ENCODE assay signal across 32 cellular contexts in the genomic region with DNA sequence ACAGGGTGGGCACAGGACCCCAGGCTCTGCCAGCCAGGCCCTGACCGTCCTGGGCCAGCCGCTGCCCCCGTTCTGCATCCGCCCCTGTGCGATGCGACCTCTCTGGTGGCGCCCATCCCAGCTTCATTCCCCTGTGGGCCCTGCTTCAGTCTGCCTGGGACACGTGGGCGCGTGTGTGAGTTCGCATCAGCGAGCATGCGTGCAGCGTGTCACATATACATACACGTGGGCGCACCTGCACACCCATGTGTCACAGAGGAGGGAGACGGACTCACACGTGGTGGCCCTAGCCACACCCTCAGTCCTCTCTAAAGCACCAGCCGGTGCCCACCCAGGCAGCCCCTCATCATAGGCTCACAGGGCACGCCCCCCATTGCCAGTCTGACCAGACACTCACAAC. TPM values are rescaled to one million over a fixed set of nuclear protein-coding genes. Genes with fewer than 3 reads are reported as not detected.
"Had no signal": no experiment of that assay in that cellular context is flagged by ENCODE, and none has a peak within 500 bp of the region (broad histone marks: within the 10 kb centered on the region; RNA-seq: fewer than 3 reads in every experiment).

No MANE protein-coding gene starts in this region.

- H3K4me1 Mint-ChIP-seq: activated CD4-positive, alpha-beta T cell treated with anti-CD3 and anti-CD28 coated beads for 36 hours had no signal

- H3K27ac ChIP-seq: breast epithelium, ovary, prostate gland, skin epidermis, stomach, thyroid gland, upper lobe of left lung, vagina had no signal

- H3K36me3 Mint-ChIP-seq: immature natural killer cell; natural killer cell treated with Interleukin-12 subunit alpha and Interleukin-12 subunit beta and Interleukin-15 and Interleukin-18, amount 100 ng/mL, for 72 hours; T-cell had no signal

- H3K4me3 Mint-ChIP-seq: activated CD4-positive, alpha-beta T cell treated with anti-CD3 and anti-CD28 coated beads for 36 hours; activated T-helper 1 cell treated with anti-CD3 and anti-CD28 coated beads, Interleukin-12 subunit alpha, Interleukin-12 subunit beta, Interleukin-2, Interleukin-4 antibody, amounts not matched to agents 30 ng/mL and 10 ng/mL and 1 ng/mL, durations not matched to agents 14 hours and 24 hours and 36 hours; immature natural killer cell; natural killer cell treated with Interleukin-12 subunit alpha and Interleukin-12 subunit beta and Interleukin-15 and Interleukin-18, amount 100 ng/mL, for 72 hours; T-cell; T-helper 2 cell treated with Interferon-gamma antibody and Interleukin-4, amounts not matched to agents 5 μg/mL and 100 μg/mL, for 36 hours had no signal

- H3K27me3 ChIP-seq: ovary, thyroid gland, upper lobe of left lung, vagina had no signal

- H3K4me3 ChIP-seq: breast epithelium, ovary, prostate gland, skin epidermis, stomach, thyroid gland, upper lobe of left lung, vagina had no signal

- H3K9me3 ChIP-seq: breast epithelium, ovary, prostate gland, stomach, thyroid gland, upper lobe of left lung, vagina had no signal

- H3K27ac Mint-ChIP-seq: activated CD4-positive, alpha-beta T cell treated with anti-CD3 and anti-CD28 coated beads for 36 hours; activated T-helper 1 cell treated with anti-CD3 and anti-CD28 coated beads, Interleukin-12 subunit alpha, Interleukin-12 subunit beta, Interleukin-2, Interleukin-4 antibody, amounts not matched to agents 30 ng/mL and 10 ng/mL and 1 ng/mL, durations not matched to agents 14 hours and 24 hours and 36 hours; immature natural killer cell; natural killer cell treated with Interleukin-12 subunit alpha and Interleukin-12 subunit beta and Interleukin-15 and Interleukin-18, amount 100 ng/mL, for 72 hours; T-cell; T-helper 2 cell treated with Interferon-gamma antibody and Interleukin-4, amounts not matched to agents 5 μg/mL and 100 μg/mL, for 36 hours had no signal

- H3K4me1 ChIP-seq: breast epithelium, prostate gland, thyroid gland had no signal

- FAIRE-seq: astrocyte, endothelial cell of umbilical vein, kidney had no signal

- DNase-seq: activated CD4-positive, alpha-beta T cell treated with anti-CD3 and anti-CD28 coated beads for 36 hours; activated CD4-positive, CD25-positive, alpha-beta regulatory T cell; activated effector memory CD4-positive, alpha-beta T cell treated with anti-CD3 and anti-CD28 coated beads, Interleukin-2, amount 50 U/mL, for 16 hours; activated naive CD4-positive, alpha-beta T cell treated with anti-CD3 and anti-CD28 coated beads, Interleukin-2, amount 50 U/mL, for 16 hours; activated T-cell treated with anti-CD3 and anti-CD28 coated beads for 4 hours; amniotic stem cell; central memory CD4-positive, alpha-beta T cell; head of caudate nucleus; hippocampal formation; immature natural killer cell; kidney; midbrain; ovary; retina; stimulated activated CD4-positive, alpha-beta T cell treated with anti-CD3 and anti-CD28 coated beads, Interleukin-12 subunit alpha, Interleukin-12 subunit beta, amount 100 ng/mL, for 4 hours; stimulated activated CD4-positive, alpha-beta T cell treated with anti-CD3 and anti-CD28 coated beads, Interleukin-4, amount 100 ng/mL, for 1 hour; stomach; T-cell; thyroid gland had no signal

- H3K27me3 Mint-ChIP-seq: activated CD4-positive, alpha-beta T cell treated with anti-CD3 and anti-CD28 coated beads for 36 hours had no signal

- ATAC-seq: activated CD4-positive, alpha-beta T cell treated with anti-CD3 and anti-CD28 coated beads for 36 hours; sciatic nerve had no signal

- H3K9me3 Mint-ChIP-seq: immature natural killer cell; natural killer cell treated with Interleukin-12 subunit alpha and Interleukin-12 subunit beta and Interleukin-15 and Interleukin-18, amount 100 ng/mL, for 72 hours; T-cell had no signal

- H3K36me3 ChIP-seq: breast epithelium, ovary, prostate gland, stomach, thyroid gland, upper lobe of left lung, vagina had no signal

RNA-seq across cellular contexts. Expression of gene CDH15, which starts 9.8 kb away (rescaled TPM):
- total RNA-seq: activated CD4-positive, alpha-beta T cell treated with anti-CD3 and anti-CD28 coated beads for 36 hours; activated T-helper 1 cell treated with anti-CD3 and anti-CD28 coated beads, Interleukin-12 subunit alpha, Interleukin-12 subunit beta, Interleukin-2, Interleukin-4 antibody, amounts not matched to agents 30 ng/mL and 10 ng/mL and 1 ng/mL, durations not matched to agents 14 hours and 24 hours and 36 hours; breast epithelium; endothelial cell of umbilical vein; lower leg skin; natural killer cell treated with Interleukin-12 subunit alpha and Interleukin-12 subunit beta and Interleukin-15 and Interleukin-18, amount 100 ng/mL, for 72 hours; stomach; thyroid gland; vagina had no signal
- polyA plus RNA-seq: esophagus, immature natural killer cell had no signal

RNA-seq across cellular contexts. Expression of gene SLC22A31, which starts 38.6 kb away (rescaled TPM):
- total RNA-seq: breast epithelium, endothelial cell of umbilical vein, vagina had no signal
- polyA plus RNA-seq: immature natural killer cell had no signal
